In the genomic region with DNA sequence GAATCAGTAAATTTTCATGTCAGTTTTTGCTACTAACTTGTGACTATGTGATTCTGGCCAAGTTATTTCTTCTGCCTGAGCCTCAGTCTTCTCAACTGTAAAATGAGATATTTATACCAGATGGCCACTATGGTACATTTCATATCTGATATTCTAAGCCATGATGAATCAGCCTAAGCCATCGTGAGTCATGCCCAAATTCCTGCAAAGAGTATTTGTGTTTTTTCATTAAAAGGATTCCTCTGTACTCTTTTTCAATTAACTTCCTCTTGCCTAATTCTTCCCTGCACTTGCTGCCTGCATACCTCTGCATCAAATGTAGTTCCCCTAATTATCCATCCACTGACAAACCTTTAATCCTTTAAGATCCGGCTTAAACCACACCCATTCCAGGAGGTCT, we compare ENCODE assay signal across 21 cellular contexts.
DNase-seq lines count a peak whose midpoint lies in the region; ATAC-seq, FAIRE-seq and TF ChIP-seq lines count a peak whose summit lies in the region.
"Had no signal": no experiment of that assay in that cellular context is flagged by ENCODE, and none has a peak within 500 bp of the region (broad histone marks: within the 10 kb centered on the region; RNA-seq: fewer than 3 reads in every experiment).

No MANE protein-coding gene starts in this region.

- peak; percentile 43 for DNase-seq in AG10803 (ENCODE audit: low read depth)
- DNase-seq in NB4 (ENCODE audit: low read depth), result peak; percentile 3
- DNase-seq in astrocyte of the spinal cord (ENCODE audit: low read depth, low spot score), result peak; percentile 25
- peak; percentile 1 for DNase-seq in keratinocyte (ENCODE audit: low read depth, low spot score)
- DNase-seq in uterus, result no peak
- no peak for DNase-seq in sigmoid colon
- DNase-seq in naive thymus-derived CD8-positive, alpha-beta T cell, result no peak
- DNase-seq: ACHN; CD4-positive, CD25-positive, alpha-beta regulatory T cell; hypothalamus; Karpas-422; left colon; NCI-H1417; NCI-H2171; NCI-H69; OCI-M1; WERI-Rb-1 had no signal

- peak; percentile 57 for FAIRE-seq in keratinocyte (lab: Jason Lieb, UNC)
- FAIRE-seq: HTR-8/SVneo had no signal

- ATAC-seq in GM19023 (IDR thresholded peaks at IDR 0.05; ENCODE audit: unreplicated experiment), result no peak
- ATAC-seq in naive thymus-derived CD8-positive, alpha-beta T cell, result no peak
- ATAC-seq: left colon had no signal

- H3K9ac ChIP-seq in keratinocyte (ENCODE audit: control insufficient read depth, extremely low read depth, insufficient read depth, low read length), result no peak overlapping the region

- TF ChIP-seq POLR2A in NB4 (IDR thresholded peaks at IDR 0.05; ENCODE audit: extremely low read depth, insufficient read length) (no peak), uterus (IDR thresholded peaks at IDR 0.05) (no peak), sigmoid colon (IDR thresholded peaks at IDR 0.05) (no peak)

- no peaks in the 10 kb centered on the region for H4K20me1 ChIP-seq in keratinocyte (ENCODE audit: control insufficient read depth, extremely low read depth, insufficient read depth, low read length)

- H3K9me3 ChIP-seq in keratinocyte (ENCODE audit: control insufficient read depth, low read depth, low read length), result no peaks in the 10 kb centered on the region
- H3K9me3 ChIP-seq in uterus, result no peaks in the 10 kb centered on the region
- no peaks in the 10 kb centered on the region for H3K9me3 ChIP-seq in sigmoid colon
- H3K9me3 ChIP-seq: SJCRH30 had no signal

- H3K4me3 ChIP-seq in AG10803 (ENCODE audit: low read length), result no peak overlapping the region
- no peak overlapping the region for H3K4me3 ChIP-seq in NB4 (ENCODE audit: low read depth, low read length)
- H3K4me3 ChIP-seq in astrocyte of the spinal cord (ENCODE audit: low read depth, low read length), result no peak overlapping the region
- H3K4me3 ChIP-seq in keratinocyte (ENCODE audit: control insufficient read depth in 2 of 3, extremely low read depth in 1 of 3, insufficient read depth in 2 of 3, low read depth in 1 of 3, low read length in 3 of 3), result no peak overlapping the region
- no peak overlapping the region for H3K4me3 ChIP-seq in uterus
- H3K4me3 ChIP-seq in sigmoid colon, result no peak overlapping the region
- H3K4me3 ChIP-seq: SJCRH30 had no signal

- TF ChIP-seq EP300 in sigmoid colon (IDR thresholded peaks at IDR 0.05), result no peak

- 62 to 78% methylated on average over 2 of the region's 2 CpGs for WGBS in sigmoid colon, 2 donors

- no peak overlapping the region for H3K4me2 ChIP-seq in keratinocyte (ENCODE audit: control insufficient read depth, extremely low read depth, insufficient read depth, low read depth, low read length)

- POLR2A ChIA-PET in naive thymus-derived CD8-positive, alpha-beta T cell (lab: Charles Lee), result no interaction called here

- no peaks in the 10 kb centered on the region for H3K36me3 Mint-ChIP-seq in naive thymus-derived CD8-positive, alpha-beta T cell
- H3K36me3 Mint-ChIP-seq: CD4-positive, CD25-positive, alpha-beta regulatory T cell had no signal

- peaks cover 0 to 5% (median 0%) of the 10 kb centered on the region in 5 donors for H3K27me3 Mint-ChIP-seq in naive thymus-derived CD8-positive, alpha-beta T cell
- H3K27me3 Mint-ChIP-seq: CD4-positive, CD25-positive, alpha-beta regulatory T cell had no signal

- H3K27me3 ChIP-seq in keratinocyte (ENCODE audit: control insufficient read depth, extremely low read depth, insufficient read depth, low read length) (no peaks in the 10 kb centered on the region), uterus (no peaks in the 10 kb centered on the region), sigmoid colon (no peaks in the 10 kb centered on the region)

- no peaks in the 10 kb centered on the region for H3K79me2 ChIP-seq in keratinocyte (ENCODE audit: control insufficient read depth, insufficient read depth, low read length)

- H3K9me3 Mint-ChIP-seq in naive thymus-derived CD8-positive, alpha-beta T cell, result peaks cover 0 to 5% (median 0%) of the 10 kb centered on the region in 9 donors

- no peak overlapping the region for H3K27ac Mint-ChIP-seq in naive thymus-derived CD8-positive, alpha-beta T cell
- H3K27ac Mint-ChIP-seq: CD4-positive, CD25-positive, alpha-beta regulatory T cell; mesothelial cell of epicardium had no signal

- no peak overlapping the region for H2AFZ ChIP-seq in keratinocyte (ENCODE audit: control insufficient read depth, low read length)

- H3K27ac ChIP-seq in keratinocyte (ENCODE audit: control insufficient read depth, insufficient read depth, low read length) (no peak overlapping the region), uterus (no peak overlapping the region), sigmoid colon (no peak overlapping the region)
- H3K27ac ChIP-seq: SJCRH30, WERI-Rb-1 had no signal

- no peaks in the 10 kb centered on the region for H3K4me1 Mint-ChIP-seq in naive thymus-derived CD8-positive, alpha-beta T cell
- H3K4me1 Mint-ChIP-seq: CD4-positive, CD25-positive, alpha-beta regulatory T cell; mesothelial cell of epicardium had no signal

- TF ChIP-seq CTCF in AG10803 (conservative IDR thresholded peaks at IDR 0.05; ENCODE audit: low read length) (no peak), NB4 (IDR thresholded peaks at IDR 0.05; ENCODE audit: low read depth, low read length) (no peak), astrocyte of the spinal cord (IDR thresholded peaks at IDR 0.05; ENCODE audit: low read depth, low read length) (no peak), keratinocyte (optimal IDR thresholded peaks at IDR 0.05 in 1 of 3, IDR thresholded peaks at IDR 0.05 in 1 of 3, conservative IDR thresholded peaks at IDR 0.05 in 1 of 3; ENCODE audit: extremely low read depth in 1 of 3, insufficient read depth in 2 of 3, low read length in 3 of 3) (no peak), uterus (IDR thresholded peaks at IDR 0.05) (no peak), sigmoid colon (IDR thresholded peaks at IDR 0.05) (no peak)

- intact Hi-C loops in uterus (cut with DNase I; ENCODE audit: low total_unique reads) (no loop called here), sigmoid colon (cut with DNase I) (no loop called here)

- H3K4me3 Mint-ChIP-seq in naive thymus-derived CD8-positive, alpha-beta T cell, result no peak overlapping the region
- H3K4me3 Mint-ChIP-seq: CD4-positive, CD25-positive, alpha-beta regulatory T cell; mesothelial cell of epicardium had no signal

- H3K36me3 ChIP-seq in keratinocyte (ENCODE audit: control insufficient read depth in 2 of 2, extremely low read depth in 1 of 2, insufficient read depth in 2 of 2, low read length in 2 of 2) (no peaks in the 10 kb centered on the region), uterus (no peaks in the 10 kb centered on the region), sigmoid colon (no peaks in the 10 kb centered on the region)
- H3K36me3 ChIP-seq: SJCRH30, WERI-Rb-1 had no signal

- no peaks in the 10 kb centered on the region for H3K9me1 ChIP-seq in keratinocyte (ENCODE audit: control insufficient read depth, extremely low read depth, insufficient read depth, low read length)

- H3K4me1 ChIP-seq in keratinocyte (ENCODE audit: control insufficient read depth, extremely low read depth, insufficient read depth, low read length) (no peaks in the 10 kb centered on the region), uterus (no peaks in the 10 kb centered on the region), sigmoid colon (no peaks in the 10 kb centered on the region)
- H3K4me1 ChIP-seq: SJCRH30 had no signal

- in situ Hi-C loops in astrocyte of the spinal cord (cut with HindIII; ENCODE audit: low sequenced_read_pairs), result no loop called here

- dilution Hi-C loops in keratinocyte (cut with MboI; ENCODE audit: extremely low pct_ligation_motif_present, low sequenced_read_pairs), result no loop called here

Comparison
In these comparisons a context has a peak if more than half of its experiments do, and no peak if none do; other contexts are left out.
1. DNase-seq: peak in AG10803 (single experiment), NB4 (single experiment), astrocyte of the spinal cord (single experiment) and keratinocyte (single experiment); none in uterus (0 of 2), sigmoid colon (single experiment) and naive thymus-derived CD8-positive, alpha-beta T cell (0 of 10).